In genomic region chr6:157980288-157981131, GRCh38 we compare ENCODE assay signal across 8 cellular contexts. TPM values are rescaled to one million over a fixed set of nuclear protein-coding genes. Genes with fewer than 3 reads are reported as not detected.
DNase-seq lines count a peak whose midpoint lies in the region; ATAC-seq and TF ChIP-seq lines count a peak whose summit lies in the region.

No MANE protein-coding gene starts in this region.

- peaks cover 0 to 27% (median 5%) of the 10 kb centered on the region in 4 donors for H3K4me1 ChIP-seq in Peyer's patch

- no peaks in the 10 kb centered on the region for H3K27me3 ChIP-seq in Peyer's patch

- no peak for TF ChIP-seq POLR2A in Peyer's patch (IDR thresholded peaks at IDR 0.05)

- H3K36me3 ChIP-seq in Peyer's patch = no peaks in the 10 kb centered on the region

- DNase-seq in Peyer's patch = peak in 1 of 3 donors; percentile 44
- DNase-seq in posterior vena cava (ENCODE audit: low spot score) = peak; percentile 85
- no peak for DNase-seq in NCI-H2171 (lab: John Stamatoyannopoulos, UW)
- DNase-seq in NCI-H526 treated with DMSO at 0.1 percent for 48 hours (lab: John Stamatoyannopoulos, UW) = no peak
- no peak for DNase-seq in NCI-H2107 treated with DMSO at 0.1 percent for 48 hours (lab: John Stamatoyannopoulos, UW; ENCODE audit: unreplicated experiment)
- no peak for DNase-seq in T-helper 9 cell

- peak overlapping the region; percentile 88 to 100 (median 93) for H3K4me3 ChIP-seq in Peyer's patch

- intact Hi-C loops in posterior vena cava (cut with DNase I) = no loop called here

- no peaks in the 10 kb centered on the region for H3K9me3 ChIP-seq in Peyer's patch

- ATAC-seq in GM21528 (IDR thresholded peaks at IDR 0.05; ENCODE audit: low FRiP score, unreplicated experiment) (peak; percentile 34), esophagus mucosa (peak; percentile 26)

- TF ChIP-seq CTCF in Peyer's patch (IDR thresholded peaks at IDR 0.05) = no peak

- peak overlapping the region; percentile 79 to 94 (median 88) for H3K27ac ChIP-seq in Peyer's patch

RNA-seq across cellular contexts. Expression of gene SYNJ2, which starts 1.2 kb away (rescaled TPM):
- 10 to 100 TPM; 26.8 to 47.2 (median 34.0) TPM for total RNA-seq in Peyer's patch
- 12.9 TPM for total RNA-seq in esophagus mucosa
- 10 to 100 TPM; 19.6 to 30.4 TPM for total RNA-seq in posterior vena cava
